ENCODE assay signal across 1 cellular context in genomic region chr2:85254540-85255261, GRCh38.
TF ChIP-seq lines count a peak whose summit lies in the region.

No MANE protein-coding gene starts in this region.

TF ChIP-seq in H1, 55 proteins besides CTCF, POLR2A, EP300 and RAD21:
- TF ChIP-seq RBBP5 (IDR thresholded peaks at IDR 0.05; ENCODE audit: borderline replicate concordance, low read depth, low read length) (no peak), YY1 (IDR thresholded peaks at IDR 0.05; ENCODE audit: low read depth, low read length) (no peak), NANOG (IDR thresholded peaks at IDR 0.05; ENCODE audit: insufficient read depth, low read depth, low read length, poor library complexity, severe bottlenecking) (no peak), SP1 (IDR thresholded peaks at IDR 0.05; ENCODE audit: low read depth, low read length) (no peak), CHD2 (IDR thresholded peaks at IDR 0.05; ENCODE audit: low read length) (no peak), KDM1A (IDR thresholded peaks at IDR 0.05; ENCODE audit: borderline replicate concordance, low read length) (no peak)
